In the genomic region with DNA sequence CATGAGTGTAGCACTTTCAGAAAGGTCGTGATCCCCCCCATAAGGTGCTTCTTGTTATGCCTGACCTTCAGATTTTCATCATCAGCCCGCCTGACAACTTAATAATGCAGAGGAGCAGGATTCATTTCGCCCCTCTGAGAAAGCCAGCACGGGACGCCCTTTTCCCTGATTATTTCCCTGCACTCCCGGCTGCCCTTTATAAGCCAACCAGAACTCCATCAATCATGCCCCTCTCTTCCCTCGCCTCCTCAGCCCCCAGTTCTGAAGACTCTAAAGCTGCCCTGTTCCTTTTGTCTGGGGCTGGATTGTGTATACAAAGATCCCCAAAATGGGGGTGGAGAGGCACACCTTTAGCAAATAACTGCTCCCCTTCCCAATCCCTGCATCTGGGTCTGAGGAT, we compare ENCODE assay signal across 18 cellular contexts.
A peak's percentile ranks its signal among the peaks of the same experiment; 100 is the strongest.
DNase-seq lines count a peak whose midpoint lies in the region; ATAC-seq, FAIRE-seq and TF ChIP-seq lines count a peak whose summit lies in the region.
"Had no signal": no experiment of that assay in that cellular context is flagged by ENCODE, and none has a peak within 500 bp of the region (broad histone marks: within the 10 kb centered on the region; RNA-seq: fewer than 3 reads in every experiment).

No MANE protein-coding gene starts in this region.

- no peaks in the 10 kb centered on the region for H3K27me3 Mint-ChIP-seq in astrocyte (ENCODE audit: low read depth, unreplicated experiment)
- H3K27me3 Mint-ChIP-seq in neural crest cell (ENCODE audit: low read depth): no peaks in the 10 kb centered on the region
- peaks cover 4% of the 10 kb centered on the region for H3K27me3 Mint-ChIP-seq in type B pancreatic cell

- ATAC-seq in heart right ventricle: no peak

- intact Hi-C loops in heart right ventricle (cut with DNase I): no loop called here
- intact Hi-C loops in cardiac septum (cut with DNase I): no loop called here

- no peak overlapping the region for H3K27ac Mint-ChIP-seq in astrocyte (ENCODE audit: unreplicated experiment)
- peak overlapping the region; percentile 72 for H3K27ac Mint-ChIP-seq in neural crest cell (ENCODE audit: unreplicated experiment)
- H3K27ac Mint-ChIP-seq in type B pancreatic cell: peak overlapping the region; percentile 23

- 50 to 64% methylated on average over 7 of the region's 7 CpGs for WGBS in heart right ventricle, 2 donors

- H4K20me1 ChIP-seq in astrocyte (ENCODE audit: insufficient read depth, low read length): no peaks in the 10 kb centered on the region

- no peaks in the 10 kb centered on the region for H3K36me3 Mint-ChIP-seq in astrocyte (ENCODE audit: low read depth, unreplicated experiment)
- H3K36me3 Mint-ChIP-seq in neural crest cell (ENCODE audit: low read depth): no peaks in the 10 kb centered on the region
- no peaks in the 10 kb centered on the region for H3K36me3 Mint-ChIP-seq in type B pancreatic cell

- peaks cover 16% of the 10 kb centered on the region for H3K4me1 Mint-ChIP-seq in astrocyte (ENCODE audit: low read depth, unreplicated experiment)
- H3K4me1 Mint-ChIP-seq in neural crest cell: peaks cover 47% of the 10 kb centered on the region
- H3K4me1 Mint-ChIP-seq in type B pancreatic cell (ENCODE audit: unreplicated experiment): peaks cover 32% of the 10 kb centered on the region

- FAIRE-seq in astrocyte (lab: Jason Lieb, UNC): no peak
- FAIRE-seq: A204.1, GM12891 had no signal

- DNase-seq in heart right ventricle: no peak
- no peak for DNase-seq in cardiac septum (ENCODE audit: low spot score)
- DNase-seq in astrocyte (ENCODE audit: low read depth): no peak
- DNase-seq in neural crest cell (ENCODE audit: low read depth, low spot score): no peak
- DNase-seq in type B pancreatic cell (ENCODE audit: extremely low spot score, unreplicated experiment): no peak
- no peak for DNase-seq in AG08395 (ENCODE audit: low spot score)
- no peak for DNase-seq in NCI-H226
- no peak for DNase-seq in DMS53 (lab: John Stamatoyannopoulos, UW)
- DNase-seq: KBM-7, MG63, NCI-H1105, NCI-H1694 treated with DMSO at 0.1 percent for 48 hours, NCI-H446 treated with DMSO at 0.1 percent for 48 hours, NCI-H748 treated with DMSO at 0.1 percent for 48 hours, Peyer's patch, SHP77 treated with DMSO at 0.1 percent for 48 hours had no signal

- no peak overlapping the region for H3K4me3 ChIP-seq in heart right ventricle
- no peak overlapping the region for H3K4me3 ChIP-seq in astrocyte (ENCODE audit: insufficient read depth, low read depth, low read length)
- H3K4me3 ChIP-seq: MG63, Peyer's patch had no signal

- H3K9me3 Mint-ChIP-seq in astrocyte (ENCODE audit: unreplicated experiment): no peaks in the 10 kb centered on the region
- H3K9me3 Mint-ChIP-seq in neural crest cell: no peaks in the 10 kb centered on the region
- peaks cover 6% of the 10 kb centered on the region for H3K9me3 Mint-ChIP-seq in type B pancreatic cell

- H3K36me3 ChIP-seq in heart right ventricle: no peaks in the 10 kb centered on the region
- no peaks in the 10 kb centered on the region for H3K36me3 ChIP-seq in astrocyte (ENCODE audit: insufficient read depth, low read length)
- H3K36me3 ChIP-seq: MG63, Peyer's patch had no signal

- H3K9me3 ChIP-seq in heart right ventricle: no peaks in the 10 kb centered on the region
- H3K9me3 ChIP-seq in astrocyte (ENCODE audit: insufficient read depth, low read depth, low read length): no peaks in the 10 kb centered on the region
- H3K9me3 ChIP-seq: MG63, Peyer's patch had no signal

- TF ChIP-seq CTCF in heart right ventricle (IDR thresholded peaks at IDR 0.05) (no peak), astrocyte (IDR thresholded peaks at IDR 0.05; ENCODE audit: insufficient read depth, low read depth, low read length) (no peak), neural crest cell (conservative IDR thresholded peaks at IDR 0.05) (no peak), type B pancreatic cell (conservative IDR thresholded peaks at IDR 0.05) (no peak)

- no peak overlapping the region for H3K4me2 ChIP-seq in astrocyte (ENCODE audit: low read length)

- no peaks in the 10 kb centered on the region for H3K79me2 ChIP-seq in astrocyte (ENCODE audit: insufficient read depth, low read length)

- H3K27me3 ChIP-seq in heart right ventricle: no peaks in the 10 kb centered on the region
- no peaks in the 10 kb centered on the region for H3K27me3 ChIP-seq in astrocyte (ENCODE audit: insufficient read depth, low read length)
- H3K27me3 ChIP-seq: MG63, Peyer's patch had no signal

- H3K4me1 ChIP-seq in heart right ventricle: peaks cover 0 to 12% (median 0%) of the 10 kb centered on the region in 9 donors
- peaks cover 5% of the 10 kb centered on the region for H3K4me1 ChIP-seq in astrocyte (ENCODE audit: insufficient read depth, low read length)
- H3K4me1 ChIP-seq: Peyer's patch had no signal

- peak overlapping the region; percentile 11 for H2AFZ ChIP-seq in astrocyte (ENCODE audit: low read depth, low read length)

- no peak overlapping the region for H3K9ac ChIP-seq in astrocyte (ENCODE audit: low read length)

- H3K4me3 Mint-ChIP-seq in astrocyte (ENCODE audit: unreplicated experiment) (no peak overlapping the region), neural crest cell (peak overlapping the region; percentile 9), type B pancreatic cell (peak overlapping the region; percentile 49)

- H3K27ac ChIP-seq in heart right ventricle (peak overlapping the region in 6 of 10 donors; percentile 5 to 79 (median 48)), astrocyte (ENCODE audit: low read depth, low read length) (no peak overlapping the region)
- H3K27ac ChIP-seq: Peyer's patch had no signal
